Comparison of ENCODE assay signal across 1 cellular context in genomic region chr5:135329913-135330797, GRCh38.
TF ChIP-seq lines count a peak whose summit lies in the region.

No MANE protein-coding gene starts in this region.

TF ChIP-seq in HepG2, 621 proteins besides CTCF, POLR2A, EP300 and RAD21 (continued from another document and continues in another):
- TF ChIP-seq FUBP1 (CRISPR knock-in tag; IDR thresholded peaks at IDR 0.05; ENCODE audit: borderline replicate concordance): no peak
- no peak for TF ChIP-seq CENPBD1 (CRISPR knock-in tag; IDR thresholded peaks at IDR 0.05; ENCODE audit: borderline replicate concordance, low read depth)
- peak; percentile 26; the same call in 1 of the 2 replicates for TF ChIP-seq SOX5 (CRISPR knock-in tag; IDR thresholded peaks at IDR 0.05; ENCODE audit: borderline replicate concordance)
- TF ChIP-seq ZNF891 (CRISPR knock-in tag; IDR thresholded peaks at IDR 0.05): no peak
- TF ChIP-seq ZC3H4 (CRISPR knock-in tag; IDR thresholded peaks at IDR 0.05; ENCODE audit: borderline replicate concordance): no peak
- no peak for TF ChIP-seq FOXO4 (CRISPR knock-in tag; conservative IDR thresholded peaks at IDR 0.05)
- TF ChIP-seq ZNF446 (CRISPR knock-in tag; IDR thresholded peaks at IDR 0.05): no peak
- no peak for TF ChIP-seq BRD4 (CRISPR knock-in tag; IDR thresholded peaks at IDR 0.05)
- TF ChIP-seq ZNF274 (CRISPR knock-in tag; IDR thresholded peaks at IDR 0.05): no peak
- no peak for TF ChIP-seq ZEB1 (IDR thresholded peaks at IDR 0.05; ENCODE audit: insufficient replicate concordance, low read depth)
- TF ChIP-seq CBX1 (IDR thresholded peaks at IDR 0.05; ENCODE audit: low read depth): no peak
- no peak for TF ChIP-seq ATM (IDR thresholded peaks at IDR 0.05; ENCODE audit: borderline replicate concordance)
- no peak; the same call in 1 of the 2 replicates for TF ChIP-seq PITX1 (CRISPR knock-in tag; IDR thresholded peaks at IDR 0.05)
- TF ChIP-seq KDM5B (CRISPR knock-in tag; IDR thresholded peaks at IDR 0.05; ENCODE audit: borderline replicate concordance): no peak
- TF ChIP-seq CBX5 (CRISPR knock-in tag; IDR thresholded peaks at IDR 0.05; ENCODE audit: borderline replicate concordance): 0 out of 2 replicates have a peak, but pooled peaks have one; percentile 16
- no peak for TF ChIP-seq FOXM1 (CRISPR knock-in tag; IDR thresholded peaks at IDR 0.05)
- TF ChIP-seq MLX (CRISPR knock-in tag; IDR thresholded peaks at IDR 0.05): peak; percentile 40; the same call in 1 of the 2 replicates
- TF ChIP-seq MAFK (conservative IDR thresholded peaks at IDR 0.05 in 1 of 2, IDR thresholded peaks at IDR 0.05 in 1 of 2; ENCODE audit: low read length in 2 of 2): no peak
- TF ChIP-seq MEF2D (CRISPR knock-in tag; IDR thresholded peaks at IDR 0.05): peak; percentile 31; the same call in 1 of the 2 replicates
- TF ChIP-seq HMGXB4 (CRISPR knock-in tag; IDR thresholded peaks at IDR 0.05; ENCODE audit: borderline replicate concordance in 1 of 2, low read depth in 1 of 2): no peak
- TF ChIP-seq HINFP (CRISPR knock-in tag; IDR thresholded peaks at IDR 0.05; ENCODE audit: low read depth): no peak
- no peak for TF ChIP-seq FOXP1 (IDR thresholded peaks at IDR 0.05)
- TF ChIP-seq FOXP1 (CRISPR knock-in tag; IDR thresholded peaks at IDR 0.05): no peak
- no peak for TF ChIP-seq ZNF766 (CRISPR knock-in tag; IDR thresholded peaks at IDR 0.05; ENCODE audit: borderline replicate concordance)
- TF ChIP-seq HOMEZ (CRISPR knock-in tag; IDR thresholded peaks at IDR 0.05; ENCODE audit: low read depth): no peak
- no peak for TF ChIP-seq THAP7 (CRISPR knock-in tag; IDR thresholded peaks at IDR 0.05)
- TF ChIP-seq ZNF616 (CRISPR knock-in tag; IDR thresholded peaks at IDR 0.05; ENCODE audit: low read depth): no peak
- TF ChIP-seq ZBTB44 (CRISPR knock-in tag; IDR thresholded peaks at IDR 0.05): no peak
- no peak for TF ChIP-seq TAF1 (CRISPR knock-in tag; IDR thresholded peaks at IDR 0.05)
- TF ChIP-seq TSC22D2 (CRISPR knock-in tag; IDR thresholded peaks at IDR 0.05; ENCODE audit: borderline replicate concordance): no peak
- TF ChIP-seq ZNF18 (CRISPR knock-in tag; IDR thresholded peaks at IDR 0.05; ENCODE audit: insufficient replicate concordance): no peak
- no peak for TF ChIP-seq ZBTB25 (CRISPR knock-in tag; IDR thresholded peaks at IDR 0.05)
- TF ChIP-seq ZFX (CRISPR knock-in tag; IDR thresholded peaks at IDR 0.05; ENCODE audit: low read depth): peak; percentile 44; the same call in 1 of the 2 replicates
- TF ChIP-seq ZNF792 (CRISPR knock-in tag; IDR thresholded peaks at IDR 0.05): no peak
- no peak for TF ChIP-seq PHF8 (CRISPR knock-in tag; IDR thresholded peaks at IDR 0.05)
- peak; percentile 32; the same call in 1 of the 2 replicates for TF ChIP-seq ZBTB20 (CRISPR knock-in tag; IDR thresholded peaks at IDR 0.05; ENCODE audit: borderline replicate concordance, low read depth)
- no peak for TF ChIP-seq HDAC2 (CRISPR knock-in tag; IDR thresholded peaks at IDR 0.05)
- TF ChIP-seq ZKSCAN1 (IDR thresholded peaks at IDR 0.05; ENCODE audit: low read length): no peak
- 0 out of 2 replicates have a peak, but pooled peaks have one; percentile 50 for TF ChIP-seq GATAD2A (CRISPR knock-in tag; IDR thresholded peaks at IDR 0.05)
- no peak for TF ChIP-seq ZNF598 (CRISPR knock-in tag; IDR thresholded peaks at IDR 0.05; ENCODE audit: borderline replicate concordance)
- TF ChIP-seq ZNF615 (CRISPR knock-in tag; IDR thresholded peaks at IDR 0.05; ENCODE audit: borderline replicate concordance): no peak
- TF ChIP-seq ZNF513 (CRISPR knock-in tag; conservative IDR thresholded peaks at IDR 0.05): no peak
- no peak for TF ChIP-seq ZSCAN22 (CRISPR knock-in tag; IDR thresholded peaks at IDR 0.05)
- TF ChIP-seq PTBP1 (IDR thresholded peaks at IDR 0.05; ENCODE audit: low read depth, low read length, poor library complexity, severe bottlenecking): no peak
- TF ChIP-seq SRF (IDR thresholded peaks at IDR 0.05; ENCODE audit: low read depth, low read length): no peak
- no peak for TF ChIP-seq MAX (IDR thresholded peaks at IDR 0.05)
- no peak for TF ChIP-seq ZNF329 (CRISPR knock-in tag; IDR thresholded peaks at IDR 0.05; ENCODE audit: low read depth)
- no peak for TF ChIP-seq ZBTB26 (CRISPR knock-in tag; IDR thresholded peaks at IDR 0.05; ENCODE audit: borderline replicate concordance)
